In the genomic region with DNA sequence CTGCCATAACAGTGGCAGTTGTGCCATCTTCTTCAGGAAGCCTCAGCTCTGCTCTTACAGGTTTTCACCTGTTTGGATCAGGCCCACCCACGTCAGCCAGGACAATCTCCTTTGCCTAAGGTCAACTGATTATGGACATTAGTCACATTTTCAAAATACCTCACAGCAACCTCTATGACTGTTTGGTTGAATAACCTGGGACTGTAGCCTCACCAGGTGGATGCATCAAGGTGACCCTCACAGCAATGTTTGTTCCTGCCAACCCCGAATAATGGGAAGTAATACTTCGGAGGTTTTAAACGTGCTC, we compare ENCODE assay signal across 32 cellular contexts. TPM values are rescaled to one million over a fixed set of nuclear protein-coding genes. Genes with fewer than 3 reads are reported as not detected.
"Had no signal": no experiment of that assay in that cellular context is flagged by ENCODE, and none has a peak within 500 bp of the region (broad histone marks: within the 10 kb centered on the region; RNA-seq: fewer than 3 reads in every experiment).

No MANE protein-coding gene starts in this region.

- H3K9ac ChIP-seq: neural progenitor cell had no signal

- FAIRE-seq: islet of Langerhans, kidney, urothelium cell line had no signal

- H3K36me3 ChIP-seq: left lung, lower lobe of right lung, neural progenitor cell, neutrophil, ovary, right atrium auricular region, right lobe of liver, tibial nerve, upper lobe of right lung had no signal

- DNase-seq: hypothalamus; immature natural killer cell; kidney; left lung; lower lobe of right lung; mesendoderm; naive thymus-derived CD4-positive, alpha-beta T cell; ovary; right lobe of liver; stimulated activated CD4-positive, alpha-beta T cell treated with anti-CD3 and anti-CD28 coated beads, Interleukin-1b, Interleukin-23, amount 100 ng/mL, for 48 hours; stimulated activated CD4-positive, alpha-beta T cell treated with anti-CD3 and anti-CD28 coated beads, Interleukin-2, amount 100 ng/mL, for 48 hours; stimulated activated CD4-positive, alpha-beta T cell treated with anti-CD3 and anti-CD28 coated beads, Interleukin-4, amount 100 ng/mL, for 4 hours; stimulated activated CD8-positive, alpha-beta memory T cell treated with anti-CD3 and anti-CD28 coated beads, Interleukin-4, amount 100 ng/mL, for 48 hours; stimulated activated naive CD4-positive, alpha-beta T cell treated with Interleukin-2 at 50 U/mL for 16 hours; stimulated activated naive CD8-positive, alpha-beta T cell treated with anti-CD3 and anti-CD28 coated beads, Interleukin-15, amount 100 ng/mL, for 72 hours; substantia nigra; upper lobe of right lung had no signal

- ATAC-seq: naive thymus-derived CD4-positive, alpha-beta T cell; right lobe of liver; stimulated activated memory B cell treated with anti-CD40 and anti-IgM and Interleukin-4, amounts not matched to agents 10 μg/mL and 1 μg/mL and 100 μg/mL, for 72 hours; stimulated activated naive CD8-positive, alpha-beta T cell treated with anti-CD3 and anti-CD28 coated beads, Interleukin-15, amount 100 ng/mL, for 72 hours had no signal

- H2AFZ ChIP-seq: neural progenitor cell had no signal

- H3K27ac ChIP-seq: left lung, lower lobe of right lung, neural progenitor cell, neutrophil, ovary, right atrium auricular region, right lobe of liver, tibial nerve, upper lobe of right lung had no signal

- H3K4me1 ChIP-seq: left lung, lower lobe of right lung, neural progenitor cell, right atrium auricular region, right lobe of liver, tibial nerve, upper lobe of right lung had no signal

- H3K4me3 ChIP-seq: left lung, lower lobe of right lung, neural progenitor cell, ovary, right atrium auricular region, right lobe of liver, smooth muscle cell, tibial nerve, upper lobe of right lung had no signal

- H3K27me3 ChIP-seq: left lung, neural progenitor cell, ovary, right atrium auricular region, right lobe of liver, tibial nerve, upper lobe of right lung had no signal

- H3K4me2 ChIP-seq: neural progenitor cell, smooth muscle cell had no signal

- H3K9me3 ChIP-seq: left lung, lower lobe of right lung, neutrophil, ovary, right atrium auricular region, right lobe of liver, tibial nerve, upper lobe of right lung had no signal

RNA-seq across cellular contexts. Expression of a gene that starts 17.2 kb away (rescaled TPM):
- total RNA-seq: mononuclear cell, myocyte, omental fat pad, pulmonary artery endothelial cell, renal cortical epithelial cell, right atrium auricular region, right lobe of liver, skeletal muscle tissue, tibial nerve, upper lobe of right lung had no signal
- polyA plus RNA-seq: immature natural killer cell; liver; naive thymus-derived CD4-positive, alpha-beta T cell; ovary had no signal
